In genomic region chr9:132588098-132588497, GRCh38 we compare ENCODE assay signal across 29 cellular contexts. TPM values are rescaled to one million over a fixed set of nuclear protein-coding genes. Genes with fewer than 3 reads are reported as not detected.
"Had no signal": no experiment of that assay in that cellular context is flagged by ENCODE, and none has a peak within 500 bp of the region (broad histone marks: within the 10 kb centered on the region; RNA-seq: fewer than 3 reads in every experiment).

No MANE protein-coding gene starts in this region.

- H3K4me3 ChIP-seq: breast epithelium, colonic mucosa, hepatocyte, left ventricle myocardium inferior, pancreas, psoas muscle, tibial artery had no signal

- H3K4me1 ChIP-seq: breast epithelium, colonic mucosa, pancreas, psoas muscle had no signal

- H3K9me3 Mint-ChIP-seq: activated CD4-positive, alpha-beta memory T cell treated with anti-CD3 and anti-CD28 coated beads for 36 hours; central memory CD8-positive, alpha-beta T cell; mesothelial cell of epicardium; natural killer cell; stimulated activated naive CD8-positive, alpha-beta T cell treated with anti-CD3 and anti-CD28 coated beads, Interleukin-15, amount 100 ng/mL, for 72 hours had no signal

- H3K4me3 Mint-ChIP-seq: activated CD4-positive, alpha-beta memory T cell treated with anti-CD3 and anti-CD28 coated beads for 36 hours; central memory CD8-positive, alpha-beta T cell; mesothelial cell of epicardium; natural killer cell; stimulated activated naive CD8-positive, alpha-beta T cell treated with anti-CD3 and anti-CD28 coated beads, Interleukin-15, amount 100 ng/mL, for 72 hours; T-helper 17 cell had no signal

- H3K4me2 ChIP-seq: hepatocyte had no signal

- H3K27ac Mint-ChIP-seq: activated CD4-positive, alpha-beta memory T cell treated with anti-CD3 and anti-CD28 coated beads for 36 hours; mesothelial cell of epicardium; natural killer cell; stimulated activated naive CD8-positive, alpha-beta T cell treated with anti-CD3 and anti-CD28 coated beads, Interleukin-15, amount 100 ng/mL, for 72 hours had no signal

- H3K27ac ChIP-seq: breast epithelium, colonic mucosa, hepatocyte, left ventricle myocardium inferior, neutrophil, pancreas, psoas muscle, tibial artery had no signal

- H3K79me2 ChIP-seq: hepatocyte had no signal

- ATAC-seq: natural killer cell; pancreas; psoas muscle; right cardiac atrium; stimulated activated naive CD8-positive, alpha-beta T cell treated with anti-CD3 and anti-CD28 coated beads, Interleukin-15, amount 100 ng/mL, for 72 hours; T-helper 17 cell had no signal

- FAIRE-seq: astrocyte, endometrium, pancreas had no signal

- H2AFZ ChIP-seq: hepatocyte had no signal

- H3K36me3 Mint-ChIP-seq: natural killer cell had no signal

- H3K36me3 ChIP-seq: breast epithelium, colonic mucosa, left ventricle myocardium inferior, neutrophil, pancreas had no signal

- DNase-seq: activated CD4-positive, alpha-beta memory T cell treated with anti-CD3 and anti-CD28 coated beads for 36 hours; activated CD4-positive, alpha-beta T cell treated with anti-CD3 and anti-CD28 coated beads for 48 hours; activated effector memory CD4-positive, alpha-beta T cell treated with Interleukin-2 at 50 U/mL for 16 hours; activated naive CD4-positive, alpha-beta T cell treated with anti-CD3 and anti-CD28 coated beads, Interleukin-2, amount 50 U/mL, for 16 hours; activated T-cell treated with anti-CD3 and anti-CD28 coated beads, Interleukin-2, amount 50 U/mL, for 48 hours; colonic mucosa; foreskin melanocyte; left ventricle myocardium inferior; natural killer cell; pancreas; right cardiac atrium; stimulated activated CD4-positive, alpha-beta T cell treated with anti-CD3 and anti-CD28 coated beads, Interleukin-12 subunit alpha, Interleukin-12 subunit beta, amount 100 ng/mL, for 4 hours; stimulated activated CD4-positive, alpha-beta T cell treated with anti-CD3 and anti-CD28 coated beads, Interleukin-4, amount 100 ng/mL, for 4 hours; stimulated activated naive CD8-positive, alpha-beta T cell treated with anti-CD3 and anti-CD28 coated beads, Interleukin-15, amount 100 ng/mL, for 72 hours; SW 1271; T-helper 17 cell; tibial artery had no signal

- H3K9me3 ChIP-seq: breast epithelium, colonic mucosa, left ventricle myocardium inferior, neutrophil, pancreas, psoas muscle, tibial artery had no signal

RNA-seq across cellular contexts. Expression of gene BARHL1, which starts 5.7 kb away (rescaled TPM):
- total RNA-seq: activated CD4-positive, alpha-beta memory T cell treated with anti-CD3 and anti-CD28 coated beads for 36 hours; astrocyte; breast epithelium; colonic mucosa; hepatocyte; left ventricle myocardium inferior; lung microvascular endothelial cell; natural killer cell; pancreas; psoas muscle; right cardiac atrium; skeletal muscle tissue; T-helper 17 cell; ureter had no signal
- polyA plus RNA-seq: esophagus, hepatocyte, psoas muscle, right cardiac atrium had no signal
